Comparison of ENCODE assay signal across 25 cellular contexts in the genomic region with DNA sequence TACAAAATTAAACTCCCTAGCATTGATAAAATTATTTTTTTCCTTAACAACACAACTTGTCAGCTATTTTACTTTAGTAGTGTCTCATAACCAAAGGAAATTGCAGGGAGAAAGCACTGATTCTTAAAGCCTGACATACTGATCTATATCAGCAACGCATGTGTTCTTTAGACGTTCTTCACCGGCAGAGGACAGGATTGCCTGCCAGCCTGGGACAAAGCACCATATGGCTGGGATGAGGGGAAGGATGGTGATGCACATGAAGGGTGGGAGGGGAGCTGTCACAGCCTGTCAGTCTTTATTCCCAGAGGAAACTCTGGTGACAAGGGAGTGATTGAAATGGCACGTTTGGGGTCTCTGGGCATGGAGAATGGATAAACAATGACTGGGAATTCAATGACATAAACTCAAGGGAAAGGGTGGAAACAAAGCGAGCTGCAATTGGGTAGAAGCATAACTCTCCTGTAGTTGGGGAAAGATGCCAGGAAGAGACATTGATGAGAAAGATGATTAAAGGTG.
DNase-seq lines count a peak whose midpoint lies in the region; ATAC-seq and TF ChIP-seq lines count a peak whose summit lies in the region.
"Had no signal": no experiment of that assay in that cellular context is flagged by ENCODE, and none has a peak within 500 bp of the region (broad histone marks: within the 10 kb centered on the region; RNA-seq: fewer than 3 reads in every experiment).

No MANE protein-coding gene starts in this region.

- H3K9me3 Mint-ChIP-seq in neural crest cell: peaks cover 6% of the 10 kb centered on the region
- H3K9me3 Mint-ChIP-seq in mesothelial cell of epicardium: peaks cover 4% of the 10 kb centered on the region
- H3K9me3 Mint-ChIP-seq in CD8-positive, alpha-beta memory T cell: peaks cover 5 to 11% (median 8%) of the 10 kb centered on the region in 5 donors
- peaks cover 7% of the 10 kb centered on the region for H3K9me3 Mint-ChIP-seq in CD8-positive, alpha-beta T cell

- H3K4me3 Mint-ChIP-seq in neural crest cell (no peak overlapping the region), mesothelial cell of epicardium (no peak overlapping the region)
- H3K4me3 Mint-ChIP-seq in CD8-positive, alpha-beta memory T cell: no peak overlapping the region
- H3K4me3 Mint-ChIP-seq in CD8-positive, alpha-beta T cell: no peak overlapping the region
- H3K4me3 Mint-ChIP-seq: CD4-positive, CD25-positive, alpha-beta regulatory T cell; HFFc6 had no signal

- H3K27me3 Mint-ChIP-seq in neural crest cell (ENCODE audit: low read depth): no peaks in the 10 kb centered on the region
- H3K27me3 Mint-ChIP-seq in mesothelial cell of epicardium (ENCODE audit: low read depth): peaks cover 2% of the 10 kb centered on the region
- no peaks in the 10 kb centered on the region for H3K27me3 Mint-ChIP-seq in CD8-positive, alpha-beta memory T cell
- no peaks in the 10 kb centered on the region for H3K27me3 Mint-ChIP-seq in CD8-positive, alpha-beta T cell (ENCODE audit: low read depth)
- H3K27me3 Mint-ChIP-seq: CD4-positive, CD25-positive, alpha-beta regulatory T cell had no signal

- ATAC-seq in CD8-positive, alpha-beta T cell: no peak
- ATAC-seq: K562, Panc1 had no signal

- H3K27me3 ChIP-seq in WERI-Rb-1 (ENCODE audit: insufficient read depth, low read depth, severe bottlenecking): no peaks in the 10 kb centered on the region
- H3K27me3 ChIP-seq in CD8-positive, alpha-beta memory T cell (ENCODE audit: insufficient read depth, low read length, poor library complexity, severe bottlenecking): no peaks in the 10 kb centered on the region
- H3K27me3 ChIP-seq in CD8-positive, alpha-beta T cell (ENCODE audit: insufficient read depth, low read length): no peaks in the 10 kb centered on the region
- no peaks in the 10 kb centered on the region for H3K27me3 ChIP-seq in left ventricle myocardium inferior (ENCODE audit: low read depth)
- H3K27me3 ChIP-seq: BLaER1 had no signal

- CTCF ChIA-PET in CD8-positive, alpha-beta memory T cell (lab: Charles Lee): no interaction called here
- CTCF ChIA-PET in CD8-positive, alpha-beta T cell (lab: Charles Lee): no interaction called here

- peak overlapping the region; percentile 59 for H3K27ac Mint-ChIP-seq in neural crest cell (ENCODE audit: unreplicated experiment)
- no peak overlapping the region for H3K27ac Mint-ChIP-seq in mesothelial cell of epicardium
- H3K27ac Mint-ChIP-seq in CD8-positive, alpha-beta memory T cell: no peak overlapping the region
- H3K27ac Mint-ChIP-seq in CD8-positive, alpha-beta T cell: no peak overlapping the region
- H3K27ac Mint-ChIP-seq: CD4-positive, CD25-positive, alpha-beta regulatory T cell; HFFc6 had no signal

- H3K9me3 ChIP-seq in WERI-Rb-1 (ENCODE audit: severe bottlenecking) (no peaks in the 10 kb centered on the region), left ventricle myocardium inferior (replicated peaks) (no peaks in the 10 kb centered on the region)
- no peaks in the 10 kb centered on the region for H3K9me3 ChIP-seq in CD8-positive, alpha-beta memory T cell (ENCODE audit: low read length)
- no peaks in the 10 kb centered on the region for H3K9me3 ChIP-seq in CD8-positive, alpha-beta T cell (ENCODE audit: low read length)
- H3K9me3 ChIP-seq: HAP-1 had no signal

- no peak overlapping the region for H3K27ac ChIP-seq in WERI-Rb-1
- no peak overlapping the region for H3K27ac ChIP-seq in CD8-positive, alpha-beta memory T cell (ENCODE audit: low read depth, low read length)
- H3K27ac ChIP-seq in CD8-positive, alpha-beta T cell (ENCODE audit: low read depth, low read length): no peak overlapping the region
- no peak overlapping the region for H3K27ac ChIP-seq in left ventricle myocardium inferior (replicated peaks)
- H3K27ac ChIP-seq: BLaER1, RWPE1 had no signal

- H3K36me3 ChIP-seq in WERI-Rb-1: no peaks in the 10 kb centered on the region
- H3K36me3 ChIP-seq in CD8-positive, alpha-beta memory T cell (ENCODE audit: insufficient read depth, low read length): no peaks in the 10 kb centered on the region
- no peaks in the 10 kb centered on the region for H3K36me3 ChIP-seq in CD8-positive, alpha-beta T cell (ENCODE audit: insufficient read depth, low read length)
- H3K36me3 ChIP-seq in left ventricle myocardium inferior: no peaks in the 10 kb centered on the region
- H3K36me3 ChIP-seq: BLaER1, HAP-1 had no signal

- POLR2A ChIA-PET in CD8-positive, alpha-beta memory T cell (lab: Charles Lee): no interaction called here
- POLR2A ChIA-PET in CD8-positive, alpha-beta T cell (lab: Charles Lee): interaction anchor here (0.7 kb wide), 1 partner anchor 558 kb away, joined by 8 read pairs; no protein-coding TSS in a partner anchor

- peak; percentile 59 for TF ChIP-seq CTCF in WERI-Rb-1 (IDR thresholded peaks at IDR 0.05; ENCODE audit: low read depth, low read length)
- TF ChIP-seq CTCF in neural crest cell (conservative IDR thresholded peaks at IDR 0.05): no peak
- no peak for TF ChIP-seq CTCF in mesothelial cell of epicardium (IDR thresholded peaks at IDR 0.05; ENCODE audit: unreplicated experiment)
- no peak for TF ChIP-seq CTCF in CD8-positive, alpha-beta T cell (IDR thresholded peaks at IDR 0.05)
- no peak for TF ChIP-seq CTCF in left ventricle myocardium inferior (IDR thresholded peaks at IDR 0.05; ENCODE audit: borderline replicate concordance)

- intact Hi-C loops in CD8-positive, alpha-beta T cell (cut with DNase I, micrococcal nuclease): no loop called here
- intact Hi-C loops in left ventricle myocardium inferior (cut with micrococcal nuclease): no loop called here

- H3K4me3 ChIP-seq in WERI-Rb-1 (ENCODE audit: low read depth, low read length) (no peak overlapping the region), left ventricle myocardium inferior (no peak overlapping the region)
- H3K4me3 ChIP-seq in CD8-positive, alpha-beta memory T cell (ENCODE audit: low read length): no peak overlapping the region
- H3K4me3 ChIP-seq in CD8-positive, alpha-beta T cell (ENCODE audit: low read depth, low read length): no peak overlapping the region
- H3K4me3 ChIP-seq: BLaER1, HAP-1, K562 had no signal

- DNase-seq in DMS 273 treated with DMSO at 0.1 percent for 48 hours (lab: John Stamatoyannopoulos, UW) (peak; percentile 15), NCI-H446 treated with DMSO at 0.1 percent for 48 hours (lab: John Stamatoyannopoulos, UW) (peak; percentile 91), WERI-Rb-1 (peak; percentile 77), neural crest cell (ENCODE audit: low read depth, low spot score) (no peak), mesothelial cell of epicardium (ENCODE audit: low spot score in 2 of 2, unreplicated experiment in 2 of 2) (no peak), left ventricle myocardium inferior (no peak)
- no peak for DNase-seq in CD8-positive, alpha-beta memory T cell
- no peak for DNase-seq in CD8-positive, alpha-beta T cell
- DNase-seq: CD4-positive, CD25-positive, alpha-beta regulatory T cell; COR-L47; DND-41; GOT3; HFFc6; Kasumi-1; NCI-H1105; NCI-H1436 treated with DMSO at 0.1 percent for 48 hours; NCI-H2029 treated with DMSO at 0.1 percent for 48 hours; NCI-H226; NCI-H526; SHP77 had no signal

- peaks cover 16% of the 10 kb centered on the region for H3K4me1 Mint-ChIP-seq in neural crest cell
- H3K4me1 Mint-ChIP-seq in mesothelial cell of epicardium: no peaks in the 10 kb centered on the region
- H3K4me1 Mint-ChIP-seq in CD8-positive, alpha-beta memory T cell: no peaks in the 10 kb centered on the region
- no peaks in the 10 kb centered on the region for H3K4me1 Mint-ChIP-seq in CD8-positive, alpha-beta T cell (ENCODE audit: low read depth)
- H3K4me1 Mint-ChIP-seq: CD4-positive, CD25-positive, alpha-beta regulatory T cell had no signal

- no peaks in the 10 kb centered on the region for H3K4me1 ChIP-seq in CD8-positive, alpha-beta memory T cell (ENCODE audit: insufficient read depth, low read length)
- no peaks in the 10 kb centered on the region for H3K4me1 ChIP-seq in CD8-positive, alpha-beta T cell (ENCODE audit: insufficient read depth, low read length)
- no peaks in the 10 kb centered on the region for H3K4me1 ChIP-seq in left ventricle myocardium inferior
- H3K4me1 ChIP-seq: HAP-1 had no signal

- no peaks in the 10 kb centered on the region for H3K36me3 Mint-ChIP-seq in neural crest cell (ENCODE audit: low read depth)
- no peaks in the 10 kb centered on the region for H3K36me3 Mint-ChIP-seq in mesothelial cell of epicardium
- H3K36me3 Mint-ChIP-seq in CD8-positive, alpha-beta memory T cell: no peaks in the 10 kb centered on the region
- no peaks in the 10 kb centered on the region for H3K36me3 Mint-ChIP-seq in CD8-positive, alpha-beta T cell
- H3K36me3 Mint-ChIP-seq: CD4-positive, CD25-positive, alpha-beta regulatory T cell had no signal

Comparison
In these comparisons a context has a peak if more than half of its experiments do, and no peak if none do; other contexts are left out.
1. DNase-seq: peak in DMS 273 treated with DMSO at 0.1 percent for 48 hours (single experiment), NCI-H446 treated with DMSO at 0.1 percent for 48 hours (single experiment) and WERI-Rb-1 (single experiment); none in neural crest cell (single experiment), mesothelial cell of epicardium (0 of 2), CD8-positive, alpha-beta memory T cell (0 of 5), CD8-positive, alpha-beta T cell (0 of 7) and left ventricle myocardium inferior (single experiment).